11 cellular contexts compared by ENCODE assay signal in the genomic region with DNA sequence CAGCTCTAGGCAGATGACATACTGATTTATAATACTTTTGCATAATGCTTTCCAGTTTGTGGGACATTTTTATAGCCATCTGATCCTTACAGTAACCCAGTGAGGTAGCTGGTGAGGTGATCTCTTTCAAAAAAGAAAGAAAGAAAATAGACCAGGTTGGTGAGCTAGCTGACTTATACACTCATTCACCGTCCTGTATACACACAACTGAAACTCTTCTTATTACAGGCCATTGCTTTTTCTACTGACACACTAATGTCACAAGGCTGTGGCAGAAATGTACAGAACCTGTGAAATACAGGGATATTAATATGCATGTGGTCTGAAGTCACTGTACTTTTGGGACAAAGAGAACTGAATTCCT.
A peak's percentile ranks its signal among the peaks of the same experiment; 100 is the strongest.
DNase-seq lines count a peak whose midpoint lies in the region; ATAC-seq and TF ChIP-seq lines count a peak whose summit lies in the region.
"Had no signal": no experiment of that assay in that cellular context is flagged by ENCODE, and none has a peak within 500 bp of the region (broad histone marks: within the 10 kb centered on the region; RNA-seq: fewer than 3 reads in every experiment).

No MANE protein-coding gene starts in this region.

- ATAC-seq in left cardiac atrium (no peak), PC-3 (peak; percentile 70), HG02763 (IDR thresholded peaks at IDR 0.05; ENCODE audit: unreplicated experiment) (no peak)

- peak overlapping the region; percentile 77 to 82 for H3K27ac ChIP-seq in right atrium auricular region
- peak overlapping the region; percentile 86 for H3K27ac ChIP-seq in PC-3 (ENCODE audit: low read length)
- H3K27ac ChIP-seq: C4-2B, prostate gland had no signal

- TF ChIP-seq CTCF in right atrium auricular region (IDR thresholded peaks at IDR 0.05) (no peak), PC-3 (conservative IDR thresholded peaks at IDR 0.05; ENCODE audit: low read depth, low read length) (no peak), fibroblast of villous mesenchyme (IDR thresholded peaks at IDR 0.05; ENCODE audit: insufficient read depth, low read depth, low read length) (no peak)

- H3K4me3 ChIP-seq in right atrium auricular region (no peak overlapping the region), PC-3 (ENCODE audit: low read length) (no peak overlapping the region), fibroblast of villous mesenchyme (ENCODE audit: low read depth, low read length) (no peak overlapping the region)
- H3K4me3 ChIP-seq: MG63, prostate gland had no signal

- BruUV-seq in PC-3 (replicated peaks; lab: Mats Ljungman, UMichigan), result no TSS peak

- H3K9me3 ChIP-seq in right atrium auricular region (no peaks in the 10 kb centered on the region), PC-3 (ENCODE audit: low read length) (no peaks in the 10 kb centered on the region)
- H3K9me3 ChIP-seq: MG63, prostate gland had no signal

- no peaks in the 10 kb centered on the region for H3K27me3 ChIP-seq in right atrium auricular region
- no peaks in the 10 kb centered on the region for H3K27me3 ChIP-seq in PC-3 (ENCODE audit: low read length)
- H3K27me3 ChIP-seq: MG63 had no signal

- no peaks in the 10 kb centered on the region for H3K9me2 ChIP-seq in PC-3 (replicated peaks; ENCODE audit: low read length)

- H3K4me1 ChIP-seq in right atrium auricular region (peaks cover 0 to 67% of the 10 kb centered on the region in 2 donors), PC-3 (ENCODE audit: insufficient read depth, low read length) (peaks cover 55% of the 10 kb centered on the region)

- POLR2A ChIA-PET in PC-3 (lab: Charles Lee; ENCODE audit: unreplicated experiment), result interaction anchor here (0.5 to 0.9 kb wide), 3 partner anchors 18 to 157 kb away, joined by 3 to 4 read pairs (median 3); partner anchors contain the start of gene BHLHE40

- CTCF ChIA-PET in PC-3 (lab: Charles Lee), result interaction anchor here (1.6 kb wide), 1 partner anchor 58 kb away, joined by 3 read pairs; no protein-coding TSS in a partner anchor

- peaks cover 3% of the 10 kb centered on the region for H3F3A ChIP-seq in PC-3 (ENCODE audit: low read length, unreplicated experiment)

- no peak overlapping the region for H3K4me2 ChIP-seq in PC-3 (ENCODE audit: low read length)

- DNase-seq in right atrium auricular region (ENCODE audit: low spot score) (no peak), left cardiac atrium (no peak), PC-3 (peak; percentile 82), fibroblast of villous mesenchyme (ENCODE audit: low read depth) (peak; percentile 64), mesenteric fat pad (ENCODE audit: low spot score) (no peak), DMS114 treated with DMSO at 0.1 percent for 48 hours (lab: John Stamatoyannopoulos, UW; ENCODE audit: unreplicated experiment) (no peak)
- no peak for DNase-seq in stimulated activated CD4-positive, alpha-beta T cell treated with anti-CD3 and anti-CD28 coated beads, Interleukin-1b, Interleukin-23, amount 100 ng/mL, for 48 hours
- DNase-seq: MG63 had no signal

- H3K79me2 ChIP-seq in PC-3 (ENCODE audit: low read length), result no peaks in the 10 kb centered on the region

- no peak overlapping the region for H2AFZ ChIP-seq in PC-3 (ENCODE audit: low read length)

- H3K9ac ChIP-seq in PC-3 (ENCODE audit: low read length), result peak overlapping the region; percentile 9; the same call in 1 of the 2 replicates

- no peaks in the 10 kb centered on the region for H3K36me3 ChIP-seq in right atrium auricular region
- peaks cover 5% of the 10 kb centered on the region; the same call in 1 of the 2 replicates for H3K36me3 ChIP-seq in PC-3 (ENCODE audit: low read depth, low read length)
- H3K36me3 ChIP-seq: MG63, prostate gland had no signal

- intact Hi-C loops in left cardiac atrium (cut with DNase I) (loop anchor here in 1 of 2 donors (10.0 kb wide), 1 partner anchor 226 kb away; no protein-coding TSS in a partner anchor), PC-3 (cut with micrococcal nuclease) (loop anchor here (2.0 to 5.0 kb wide), 3 partner anchors 58 to 194 kb away; no protein-coding TSS in a partner anchor)

- H4K20me1 ChIP-seq in PC-3 (ENCODE audit: low read length), result no peaks in the 10 kb centered on the region

Comparison
In these comparisons a context has a peak if more than half of its experiments do, and no peak if none do; other contexts are left out.
1. DNase-seq: peak in PC-3 (single experiment) and fibroblast of villous mesenchyme (single experiment); none in right atrium auricular region (single experiment), left cardiac atrium (single experiment), mesenteric fat pad (single experiment), stimulated activated CD4-positive, alpha-beta T cell treated with anti-CD3 and anti-CD28 coated beads, Interleukin-1b, Interleukin-23, amount 100 ng/mL, for 48 hours (single experiment) and DMS114 treated with DMSO at 0.1 percent for 48 hours (single experiment).